Comparison of ENCODE assay signal across 1 cellular context in genomic region chr2:10285578-10286198, GRCh38.
TF ChIP-seq lines count a peak whose summit lies in the region.

No MANE protein-coding gene starts in this region.

TF ChIP-seq in HepG2, 621 proteins besides CTCF, POLR2A, EP300 and RAD21 (continued from another document and continues in another):
- TF ChIP-seq ZNF609 (CRISPR knock-in tag; IDR thresholded peaks at IDR 0.05; ENCODE audit: borderline replicate concordance) (no peak), ZNF282 (IDR thresholded peaks at IDR 0.05; ENCODE audit: partially characterized antibody) (no peak), SMC3 (IDR thresholded peaks at IDR 0.05; ENCODE audit: low read length) (no peak), CENPX (CRISPR knock-in tag; IDR thresholded peaks at IDR 0.05) (no peak), NBN (conservative IDR thresholded peaks at IDR 0.05) (no peak), ZNF318 (CRISPR knock-in tag; IDR thresholded peaks at IDR 0.05) (0 out of 2 replicates have a peak, but pooled peaks have one; percentile 62), ZNF598 (CRISPR knock-in tag; IDR thresholded peaks at IDR 0.05; ENCODE audit: borderline replicate concordance) (peak; percentile 61; the same call in 1 of the 2 replicates), TIGD3 (CRISPR knock-in tag; IDR thresholded peaks at IDR 0.05; ENCODE audit: borderline replicate concordance) (no peak), ZNF513 (CRISPR knock-in tag; conservative IDR thresholded peaks at IDR 0.05) (no peak), POLR2AphosphoS5 (IDR thresholded peaks at IDR 0.05; ENCODE audit: low read depth, low read length) (no peak), TEAD2 (CRISPR knock-in tag; IDR thresholded peaks at IDR 0.05) (no peak), ZNF333 (CRISPR knock-in tag; IDR thresholded peaks at IDR 0.05; ENCODE audit: borderline replicate concordance) (no peak), FOXP1 (IDR thresholded peaks at IDR 0.05) (no peak), FOXP1 (CRISPR knock-in tag; IDR thresholded peaks at IDR 0.05) (no peak), E2F1 (CRISPR knock-in tag; IDR thresholded peaks at IDR 0.05) (no peak), ESRRA (CRISPR knock-in tag; IDR thresholded peaks at IDR 0.05; ENCODE audit: low read depth) (peak; percentile 54; the same call in 1 of the 2 replicates), ZBTB21 (CRISPR knock-in tag; IDR thresholded peaks at IDR 0.05) (no peak), SP5 (CRISPR knock-in tag; IDR thresholded peaks at IDR 0.05; ENCODE audit: borderline replicate concordance, low read depth) (peak; percentile 73), NKX3-1 (CRISPR knock-in tag; IDR thresholded peaks at IDR 0.05) (no peak), ETV5 (CRISPR knock-in tag; IDR thresholded peaks at IDR 0.05; ENCODE audit: borderline replicate concordance) (peak; percentile 69), SAP130 (CRISPR knock-in tag; IDR thresholded peaks at IDR 0.05; ENCODE audit: low read depth) (peak; percentile 69), NCOA2 (CRISPR knock-in tag; IDR thresholded peaks at IDR 0.05) (peak; percentile 39; the same call in 1 of the 2 replicates), ZBTB14 (CRISPR knock-in tag; IDR thresholded peaks at IDR 0.05) (no peak), ZNF317 (CRISPR knock-in tag; IDR thresholded peaks at IDR 0.05) (0 out of 2 replicates have a peak, but pooled peaks have one; percentile 18), MYC (CRISPR knock-in tag; IDR thresholded peaks at IDR 0.05; ENCODE audit: borderline replicate concordance) (peak; percentile 62; the same call in 1 of the 2 replicates), BRD4 (CRISPR knock-in tag; IDR thresholded peaks at IDR 0.05) (peak; percentile 83; the same call in 1 of the 2 replicates), ZNF704 (CRISPR knock-in tag; IDR thresholded peaks at IDR 0.05; ENCODE audit: borderline replicate concordance) (no peak), SIN3A (IDR thresholded peaks at IDR 0.05; ENCODE audit: borderline replicate concordance, low read depth, low read length) (peak; percentile 82; the same call in 1 of the 2 replicates), DZIP1 (CRISPR knock-in tag; IDR thresholded peaks at IDR 0.05) (0 out of 2 replicates have a peak, but pooled peaks have one; percentile 24), ZNF644 (CRISPR knock-in tag; IDR thresholded peaks at IDR 0.05; ENCODE audit: low read depth) (no peak), CERS6 (CRISPR knock-in tag; IDR thresholded peaks at IDR 0.05) (no peak), ZNF292 (CRISPR knock-in tag; IDR thresholded peaks at IDR 0.05; ENCODE audit: borderline replicate concordance, low read depth) (peak; percentile 73), ZNF547 (CRISPR knock-in tag; IDR thresholded peaks at IDR 0.05) (peak; percentile 76)
